Comparison of ENCODE assay signal across 16 cellular contexts in the genomic region with DNA sequence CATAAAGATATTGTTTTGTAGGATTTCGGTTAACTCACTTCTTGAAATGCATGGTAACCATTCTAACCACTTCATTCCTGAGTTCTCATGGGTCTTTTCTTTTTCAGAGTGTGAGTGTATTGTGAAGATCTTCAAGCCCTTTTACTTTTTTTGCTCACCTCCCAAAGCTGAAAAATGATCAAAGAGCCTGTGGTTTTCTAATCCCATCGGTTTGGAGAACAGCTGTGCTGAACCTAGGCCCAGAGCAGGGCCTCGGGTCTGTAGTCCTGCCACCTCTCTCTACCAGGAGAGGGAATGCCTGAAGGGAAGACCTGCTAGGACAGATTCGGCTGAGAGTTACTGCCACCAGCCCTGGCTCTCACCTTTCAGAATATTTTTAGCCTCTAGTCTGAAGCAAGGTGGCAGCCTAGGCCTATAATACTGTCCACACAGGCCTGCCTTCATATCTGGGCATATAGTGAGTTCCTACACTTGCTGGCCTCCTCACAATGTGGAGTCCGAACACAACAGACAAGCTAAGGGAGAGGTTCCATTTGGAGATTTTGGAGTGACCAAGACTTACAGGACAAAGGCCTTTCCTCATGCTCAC. TPM values are rescaled to one million over a fixed set of nuclear protein-coding genes. Genes with fewer than 3 reads are reported as not detected.
A peak's percentile ranks its signal among the peaks of the same experiment; 100 is the strongest.
DNase-seq lines count a peak whose midpoint lies in the region; ATAC-seq and TF ChIP-seq lines count a peak whose summit lies in the region.
"Had no signal": no experiment of that assay in that cellular context is flagged by ENCODE, and none has a peak within 500 bp of the region (broad histone marks: within the 10 kb centered on the region; RNA-seq: fewer than 3 reads in every experiment).

No MANE protein-coding gene starts in this region.

- in situ Hi-C loops in transverse colon (cut with MboI; ENCODE audit: low pct_ligation_motif_present in 1 of 4, low pct_unique_long_range_greater_than_20kb in 1 of 4, low sequenced_read_pairs in 3 of 4) = loop anchor here in 1 of 4 donors (25.0 kb wide), 1 partner anchor 1250 kb away; no protein-coding TSS in a partner anchor

- no peak overlapping the region for H3K4me2 ChIP-seq in hepatocyte

- DNase-seq in LHCN-M2 (ENCODE audit: low read depth) (peak; percentile 78), transverse colon (no peak), AG08396 (ENCODE audit: low spot score) (no peak), hepatocyte (ENCODE audit: low spot score) (no peak), amniotic stem cell (lab: John Stamatoyannopoulos, UW) (no peak)
- DNase-seq: activated CD4-positive, CD25-positive, alpha-beta regulatory T cell treated with anti-CD3 and anti-CD28 coated beads, Interleukin-2, amount 50 U/mL, for 72 hours; activated T-cell treated with anti-CD3 and anti-CD28 coated beads for 4 hours; Caco-2; cortex of kidney; NCI-H2227 treated with DMSO at 0.1 percent for 48 hours; OCI-M1; retina; T-helper 1 cell had no signal

- TF ChIP-seq EP300 in transverse colon (IDR thresholded peaks at IDR 0.05; ENCODE audit: low read depth) = no peak

- no peak for ATAC-seq in HG02884 (IDR thresholded peaks at IDR 0.05; ENCODE audit: unreplicated experiment)

- H3K9me3 ChIP-seq in esophagus (ENCODE audit: control insufficient read depth in 2 of 2, insufficient read depth in 1 of 2, low read depth in 1 of 2, low read length in 1 of 2) = no peaks in the 10 kb centered on the region
- H3K9me3 ChIP-seq in muscle layer of duodenum (ENCODE audit: control insufficient read depth in 1 of 2, low read length in 2 of 2) = no peaks in the 10 kb centered on the region
- no peaks in the 10 kb centered on the region for H3K9me3 ChIP-seq in transverse colon
- no peaks in the 10 kb centered on the region for H3K9me3 ChIP-seq in hepatocyte (ENCODE audit: low read depth)
- H3K9me3 ChIP-seq: Caco-2 had no signal

- H2AFZ ChIP-seq in hepatocyte = no peak overlapping the region

- H3K36me3 ChIP-seq in esophagus (ENCODE audit: control insufficient read depth in 2 of 2, insufficient read depth in 2 of 2, low read length in 1 of 2) (no peaks in the 10 kb centered on the region), muscle layer of duodenum (ENCODE audit: control insufficient read depth in 1 of 2, insufficient read depth in 2 of 2, low read length in 2 of 2) (peaks cover 0 to 3% of the 10 kb centered on the region in 2 donors), transverse colon (no peaks in the 10 kb centered on the region), hepatocyte (replicated peaks; ENCODE audit: insufficient read depth, low read depth) (no peaks in the 10 kb centered on the region)

- TF ChIP-seq CTCF in transverse colon (IDR thresholded peaks at IDR 0.05) (no peak), hepatocyte (IDR thresholded peaks at IDR 0.05; ENCODE audit: poor library complexity) (no peak)

- no peak for TF ChIP-seq POLR2A in transverse colon (IDR thresholded peaks at IDR 0.05)

- H3K4me1 ChIP-seq in esophagus (ENCODE audit: control insufficient read depth in 2 of 2, insufficient read depth in 2 of 2, low read length in 1 of 2) (peaks cover 14 to 18% of the 10 kb centered on the region in 2 donors), muscle layer of duodenum (ENCODE audit: control insufficient read depth in 1 of 2, insufficient read depth in 2 of 2, low read length in 2 of 2) (peaks cover 17 to 97% of the 10 kb centered on the region in 2 donors), transverse colon (peaks cover 36 to 97% (median 82%) of the 10 kb centered on the region in 4 donors), hepatocyte (ENCODE audit: insufficient read depth) (peaks cover 14% of the 10 kb centered on the region)
- H3K4me1 ChIP-seq: Caco-2 had no signal

- peak overlapping the region; percentile 91 to 92 for H3K27ac ChIP-seq in esophagus (ENCODE audit: low read depth in 2 of 2, low read length in 1 of 2)
- H3K27ac ChIP-seq in muscle layer of duodenum (ENCODE audit: low read length) = peak overlapping the region; percentile 47
- peak overlapping the region; percentile 71 to 81 (median 78) for H3K27ac ChIP-seq in transverse colon
- no peak overlapping the region for H3K27ac ChIP-seq in hepatocyte

- H3K9me2 ChIP-seq in hepatocyte (replicated peaks; ENCODE audit: insufficient read depth) = no peaks in the 10 kb centered on the region

- H3K27me3 ChIP-seq in esophagus (ENCODE audit: control insufficient read depth in 1 of 2, insufficient read depth in 2 of 2, low read length in 2 of 2) (no peaks in the 10 kb centered on the region), muscle layer of duodenum (ENCODE audit: low read depth, low read length) (no peaks in the 10 kb centered on the region), transverse colon (no peaks in the 10 kb centered on the region), hepatocyte (no peaks in the 10 kb centered on the region)

- intact Hi-C loops in transverse colon (cut with DNase I; ENCODE audit: low total_unique reads) = no loop called here

- 43 to 50% methylated on average over 5 of the region's 5 CpGs for WGBS in esophagus, 2 donors
- WGBS in transverse colon (ENCODE audit: low coverage in 1 of 2), 2 donors = 43 to 49% methylated on average over 2 to 5 of the region's 5 CpGs
- WGBS in hepatocyte (ENCODE audit: low lambda C conversion rate, missing lambda C conversion rate) = 91% methylated on average over 5 of the region's 5 CpGs

- peaks cover 87% of the 10 kb centered on the region for H3K79me2 ChIP-seq in hepatocyte

- peaks cover 25% of the 10 kb centered on the region for H4K20me1 ChIP-seq in hepatocyte (ENCODE audit: insufficient read depth, poor library complexity, severe bottlenecking)

- H3K4me3 ChIP-seq in esophagus (ENCODE audit: low read depth in 1 of 2, low read length in 2 of 2) (no peak overlapping the region), muscle layer of duodenum (ENCODE audit: low read depth in 1 of 2, low read length in 2 of 2) (no peak overlapping the region), transverse colon (no peak overlapping the region), hepatocyte (no peak overlapping the region)

RNA-seq across cellular contexts. Expression of a gene that starts 13.8 kb away (rescaled TPM):
- 105 and 117 TPM in 2 replicates for total RNA-seq in LHCN-M2 (2014; rRNA removed)
- polyA plus RNA-seq in LHCN-M2 (2012) = 82.0 TPM
- polyA plus RNA-seq in esophagus = 1 to 10 TPM; 2.6 to 7.9 TPM
- total RNA-seq in transverse colon = 100 to 1,000 TPM in 1 of 4 donors, 10 to 100 TPM in 3; 39.0 to 125 (median 50.3) TPM
- total RNA-seq in hepatocyte = 10.5 and 11.6 TPM in 2 replicates
- 6.8 and 8.4 TPM in 2 replicates for polyA plus RNA-seq in hepatocyte
